ENCODE assay signal across 10 cellular contexts in genomic region chr21:26834181-26834945, GRCh38. TPM values are rescaled to one million over a fixed set of nuclear protein-coding genes. Genes with fewer than 3 reads are reported as not detected.
DNase-seq lines count a peak whose midpoint lies in the region; ATAC-seq and TF ChIP-seq lines count a peak whose summit lies in the region.
"Had no signal": no experiment of that assay in that cellular context is flagged by ENCODE, and none has a peak within 500 bp of the region (broad histone marks: within the 10 kb centered on the region; RNA-seq: fewer than 3 reads in every experiment).

No MANE protein-coding gene starts in this region.

- peaks cover 4% of the 10 kb centered on the region for H3K9me3 Mint-ChIP-seq in T-helper 2 cell treated with Interferon-gamma antibody and Interleukin-4, amounts not matched to agents 5 μg/mL and 100 μg/mL, for 36 hours

- H3K9me3 ChIP-seq in right atrium auricular region (no peaks in the 10 kb centered on the region), tibial artery (no peaks in the 10 kb centered on the region)
- H3K9me3 ChIP-seq: A549 had no signal

- peaks cover 5% of the 10 kb centered on the region for H3K27me3 Mint-ChIP-seq in T-helper 2 cell treated with Interferon-gamma antibody and Interleukin-4, amounts not matched to agents 5 μg/mL and 100 μg/mL, for 36 hours (ENCODE audit: low read depth)

- peaks cover 46% of the 10 kb centered on the region for H3K4me1 Mint-ChIP-seq in T-helper 2 cell treated with Interferon-gamma antibody and Interleukin-4, amounts not matched to agents 5 μg/mL and 100 μg/mL, for 36 hours (ENCODE audit: low read depth)

- H3K27ac ChIP-seq in right atrium auricular region (peak overlapping the region; percentile 20), tibial artery (peak overlapping the region; percentile 24 to 46)
- H3K27ac ChIP-seq: A549 had no signal

- no peak for DNase-seq in T-helper 2 cell treated with Interferon-gamma antibody and Interleukin-4, amounts not matched to agents 5 μg/mL and 100 μg/mL, for 36 hours (ENCODE audit: low spot score)
- DNase-seq in T-helper 2 cell = no peak
- DNase-seq in amniotic epithelial cell (ENCODE audit: low read depth) = peak; percentile 49
- DNase-seq in right atrium auricular region (ENCODE audit: low spot score) = no peak
- DNase-seq in tibial artery = no peak
- DNase-seq in NCI-H82 treated with DMSO at 0.1 percent for 48 hours (lab: John Stamatoyannopoulos, UW; ENCODE audit: unreplicated experiment) = no peak
- DNase-seq in DMS79 treated with DMSO at 0.1 percent for 48 hours (lab: John Stamatoyannopoulos, UW) = no peak

- H3K4me1 ChIP-seq in right atrium auricular region = peaks cover 0 to 11% of the 10 kb centered on the region in 2 donors
- H3K4me1 ChIP-seq in tibial artery = peaks cover 0 to 30% (median 12%) of the 10 kb centered on the region in 4 donors
- H3K4me1 ChIP-seq: A549 had no signal

- H3K36me3 ChIP-seq in right atrium auricular region = peaks cover 36% of the 10 kb centered on the region
- peaks cover 30 to 35% (median 33%) of the 10 kb centered on the region in 3 donors for H3K36me3 ChIP-seq in tibial artery

- H3K36me3 Mint-ChIP-seq in T-helper 2 cell treated with Interferon-gamma antibody and Interleukin-4, amounts not matched to agents 5 μg/mL and 100 μg/mL, for 36 hours (ENCODE audit: low read depth) = peaks cover 18% of the 10 kb centered on the region

- H3K4me3 ChIP-seq in right atrium auricular region = no peak overlapping the region
- no peak overlapping the region for H3K4me3 ChIP-seq in tibial artery
- H3K4me3 ChIP-seq: A549, K562 had no signal

- ATAC-seq in GM18502 (IDR thresholded peaks at IDR 0.05; ENCODE audit: poor library complexity, unreplicated experiment) = no peak
- ATAC-seq: A549, K562 had no signal

- intact Hi-C loops in tibial artery (cut with DNase I; ENCODE audit: low total_unique reads) = no loop called here

- H3K27ac Mint-ChIP-seq in T-helper 2 cell treated with Interferon-gamma antibody and Interleukin-4, amounts not matched to agents 5 μg/mL and 100 μg/mL, for 36 hours = peak overlapping the region; percentile 43

- no peaks in the 10 kb centered on the region for H3K27me3 ChIP-seq in right atrium auricular region
- H3K27me3 ChIP-seq in tibial artery = no peaks in the 10 kb centered on the region

- H3K4me3 Mint-ChIP-seq in T-helper 2 cell treated with Interferon-gamma antibody and Interleukin-4, amounts not matched to agents 5 μg/mL and 100 μg/mL, for 36 hours = peak overlapping the region; percentile 30

- peak in 1 of 2 donors; percentile 49 for TF ChIP-seq CTCF in right atrium auricular region (IDR thresholded peaks at IDR 0.05)
- peak in 1 of 2 experiments; percentile 18 for TF ChIP-seq CTCF in tibial artery (IDR thresholded peaks at IDR 0.05)

RNA-seq across cellular contexts. Expression of gene ADAMTS1, which starts 10.8 kb away (rescaled TPM):
- 10 to 100 TPM; 65.9 to 89.7 TPM for total RNA-seq in right atrium auricular region
